Comparison of ENCODE assay signal across 26 cellular contexts in genomic region chr22:44955102-44955501, GRCh38. TPM values are rescaled to one million over a fixed set of nuclear protein-coding genes. Genes with fewer than 3 reads are reported as not detected.
DNase-seq lines count a peak whose midpoint lies in the region; ATAC-seq, FAIRE-seq and TF ChIP-seq lines count a peak whose summit lies in the region.
"Had no signal": no experiment of that assay in that cellular context is flagged by ENCODE, and none has a peak within 500 bp of the region (broad histone marks: within the 10 kb centered on the region; RNA-seq: fewer than 3 reads in every experiment).

No MANE protein-coding gene starts in this region.

- TF ChIP-seq EP300 in H1 (IDR thresholded peaks at IDR 0.05; ENCODE audit: borderline replicate concordance in 1 of 2, low read depth in 2 of 2, low read length in 2 of 2): no peak

- no peak overlapping the region for H3K9ac ChIP-seq in H1 (replicated peaks in 1 of 4; ENCODE audit: extremely low read depth in 1 of 4, low read depth in 3 of 4, low read length in 3 of 4)
- H3K9ac ChIP-seq: GM23248 had no signal

- intact Hi-C loops in cardiac septum (cut with DNase I): no loop called here

- ATAC-seq in HG02678 (IDR thresholded peaks at IDR 0.05; ENCODE audit: unreplicated experiment) (peak; percentile 63), HG02763 (IDR thresholded peaks at IDR 0.05; ENCODE audit: unreplicated experiment) (no peak), GM18858 (IDR thresholded peaks at IDR 0.05; ENCODE audit: unreplicated experiment) (no peak)
- ATAC-seq: activated CD8-positive, alpha-beta T cell treated with anti-CD3 and anti-CD28 coated beads, Interleukin-2, amount 10 ng/mL, durations not matched to agents 7 days and 5 days; activated T-cell treated with anti-CD3 and anti-CD28 coated beads, Interleukin-2, amount 50 U/mL, for 4 hours; esophagus mucosa; gastrocnemius medialis had no signal

- CTCF ChIA-PET in H1 (lab: Charles Lee; ENCODE audit: partially characterized antibody): interaction anchor here (0.6 to 5.8 kb wide), 3 partner anchors 14 to 132 kb away, joined by 3 to 36 read pairs (median 4); no protein-coding TSS in a partner anchor

- H2AFZ ChIP-seq in H1 (ENCODE audit: low read length): no peak overlapping the region
- H2AFZ ChIP-seq: GM23248 had no signal

- peaks cover 2 to 11% of the 10 kb centered on the region in 2 experiments for H4K20me1 ChIP-seq in H1 (replicated peaks in 1 of 2; ENCODE audit: control insufficient read depth in 1 of 2, insufficient read depth in 2 of 2, low read length in 2 of 2)

- no peak overlapping the region for H3K4ac ChIP-seq in H1 (replicated peaks; ENCODE audit: insufficient read length, low read depth, low read length)

- no peak overlapping the region for H3K56ac ChIP-seq in H1 (replicated peaks; ENCODE audit: insufficient read length, low read depth, low read length)

- peaks cover 10 to 11% of the 10 kb centered on the region in 2 experiments; a peak in 3 of 4 replicates for H3K9me3 ChIP-seq in H1 (ENCODE audit: insufficient read depth in 2 of 2, low read depth in 1 of 2, low read length in 1 of 2)
- H3K9me3 ChIP-seq: ascending aorta, gastrocnemius medialis, Peyer's patch had no signal

- no peak overlapping the region for H3K23ac ChIP-seq in H1 (ENCODE audit: insufficient read length)

- peak overlapping the region; percentile 65 for H3K18ac ChIP-seq in H1 (ENCODE audit: extremely low read depth, low read length)

- H2BK12ac ChIP-seq in H1 (ENCODE audit: low read depth, low read length): no peak overlapping the region

- peaks cover 0 to 12% (median 6%) of the 10 kb centered on the region in 4 experiments; a peak in 3 of 8 replicates for H3K36me3 ChIP-seq in H1 (ENCODE audit: control insufficient read depth in 2 of 4, insufficient read depth in 4 of 4, low read length in 3 of 4)
- H3K36me3 ChIP-seq: ascending aorta, gastrocnemius medialis, Peyer's patch, upper lobe of left lung had no signal

- H3K4me2 ChIP-seq in H1 (ENCODE audit: insufficient read depth in 1 of 2, low read depth in 2 of 2, low read length in 2 of 2): no peak overlapping the region

- H3K4me1 ChIP-seq in H1 (replicated peaks in 1 of 4; ENCODE audit: control insufficient read depth in 3 of 4, insufficient read depth in 4 of 4, low read length in 3 of 4): peaks cover 3 to 51% (median 29%) of the 10 kb centered on the region in 4 experiments
- H3K4me1 ChIP-seq: ascending aorta, gastrocnemius medialis, Peyer's patch, upper lobe of left lung had no signal

- H3K27ac ChIP-seq in H1 (ENCODE audit: low read depth, low read length): peak overlapping the region; percentile 7; the same call in 1 of the 2 replicates
- H3K27ac ChIP-seq: ascending aorta, gastrocnemius medialis, GM23248, Peyer's patch, upper lobe of left lung had no signal

- H3K79me1 ChIP-seq in H1 (ENCODE audit: low read depth, low read length): peaks cover 5% of the 10 kb centered on the region

- TF ChIP-seq CTCF in GM12865 (IDR thresholded peaks at IDR 0.05; ENCODE audit: insufficient read depth, low read depth, low read length, missing control alignments) (no peak), H1 (IDR thresholded peaks at IDR 0.05; ENCODE audit: control extremely low read depth in 1 of 3, insufficient read depth in 1 of 3, low read depth in 1 of 3, low read length in 3 of 3) (no peak)

- WGBS in H1 (ENCODE audit: extremely low coverage in 1 of 2, insufficient coverage in 1 of 2, insufficient read length in 1 of 2, insufficient replicate concordance in 2 of 2, low coverage in 1 of 2, low lambda C conversion rate in 2 of 2, missing lambda C conversion rate in 1 of 2), 2 experiments: 83% methylated on average over 7 of the region's 8 CpGs; no CpG with 5 or more reads in 1 of the 2 experiments

- 0 out of 2 replicates have a peak overlapping the region, but pooled peaks have one; percentile 40 for H2BK15ac ChIP-seq in H1 (ENCODE audit: low read length)

- H4K91ac ChIP-seq in H1 (replicated peaks; ENCODE audit: insufficient read length, low read length): no peak overlapping the region

- H4K5ac ChIP-seq in H1 (ENCODE audit: insufficient read length, low read depth, low read length): no peak overlapping the region

- peak overlapping the region; percentile 61; the same call in 1 of the 2 replicates for H2AK5ac ChIP-seq in H1 (ENCODE audit: low read depth, low read length)

- peak; percentile 90 for DNase-seq in GM12865 (ENCODE audit: low read depth)
- peak; percentile 23 for DNase-seq in GM19240 (ENCODE audit: insufficient read length, low spot score)
- no peak for DNase-seq in H1 (ENCODE audit: low read depth in 1 of 2, low spot score in 2 of 2)
- no peak for DNase-seq in T-helper 9 cell
- DNase-seq in cardiac septum (ENCODE audit: low spot score): no peak
- DNase-seq: activated B cell treated with CpG ODN at 0.5 μM for 24 hours; activated CD8-positive, alpha-beta T cell treated with anti-CD3 and anti-CD28 coated beads, Interleukin-2, amount 10 ng/mL, durations not matched to agents 7 days and 5 days; activated naive CD4-positive, alpha-beta T cell treated with anti-CD3 and anti-CD28 coated beads, Interleukin-2, amount 50 U/mL, for 16 hours; activated T-cell treated with anti-CD3 and anti-CD28 coated beads, Interleukin-2, amount 50 U/mL, for 4 hours; DMS153; effector CD4-positive, alpha-beta T cell; gastrocnemius medialis; GM23248; mesenchymal stem cell; naive B cell; NCI-H1417 treated with DMSO at 0.1 percent for 48 hours; NCI-H2227 treated with DMSO at 0.1 percent for 48 hours; Peyer's patch; upper lobe of left lung had no signal

- peak overlapping the region; percentile 43; the same call in 1 of the 2 replicates for H2BK20ac ChIP-seq in H1 (ENCODE audit: low read length)

- no peaks in the 10 kb centered on the region for H3K23me2 ChIP-seq in H1 (ENCODE audit: low read depth, low read length)

- H3K4me3 ChIP-seq in GM12865 (ENCODE audit: low read depth, low read length): peak overlapping the region; percentile 43
- no peak overlapping the region for H3K4me3 ChIP-seq in H1 (ENCODE audit: extremely low read depth in 1 of 4, insufficient read depth in 2 of 4, low read depth in 3 of 4, low read length in 4 of 4)
- H3K4me3 ChIP-seq: ascending aorta, gastrocnemius medialis, GM23248, Peyer's patch, upper lobe of left lung had no signal

- H3K27me3 ChIP-seq in H1 (replicated peaks in 1 of 4; ENCODE audit: control insufficient read depth in 3 of 4, extremely low read depth in 1 of 4, insufficient read depth in 3 of 4, low read length in 3 of 4): no peaks in the 10 kb centered on the region
- H3K27me3 ChIP-seq: ascending aorta, Peyer's patch, upper lobe of left lung had no signal

- H4K8ac ChIP-seq in H1 (ENCODE audit: extremely low read depth, insufficient read depth, low read length): 0 out of 2 replicates have a peak overlapping the region, but pooled peaks have one; percentile 37

- no peak overlapping the region for H3K14ac ChIP-seq in H1 (ENCODE audit: insufficient read length)

- no peak for FAIRE-seq in H1 (lab: Jason Lieb, UNC)

- no peak overlapping the region for H2BK120ac ChIP-seq in H1 (replicated peaks; ENCODE audit: low read depth, low read length)

- TF ChIP-seq RAD21 in H1 (IDR thresholded peaks at IDR 0.05 in 1 of 2, conservative IDR thresholded peaks at IDR 0.05 in 1 of 2; ENCODE audit: low read depth in 2 of 2, low read length in 2 of 2): no peak

- peak overlapping the region; percentile 7; the same call in 1 of the 2 replicates for H2BK5ac ChIP-seq in H1 (ENCODE audit: low read depth, low read length)

- TF ChIP-seq POLR2A in H1 (IDR thresholded peaks at IDR 0.05; ENCODE audit: control extremely low read depth in 1 of 2, low read depth in 2 of 2, low read length in 2 of 2): no peak

- peaks cover 0 to 4% of the 10 kb centered on the region in 2 experiments; a peak in 2 of 4 replicates for H3K79me2 ChIP-seq in H1 (ENCODE audit: control insufficient read depth in 1 of 2, insufficient read depth in 2 of 2, low read length in 2 of 2)

- POLR2A ChIA-PET in H1 (lab: Charles Lee; ENCODE audit: partially characterized antibody): interaction anchor here (1.4 to 3.0 kb wide), 6 partner anchors 11 to 126 kb away, joined by 3 to 13 read pairs (median 8); no protein-coding TSS in a partner anchor

TF ChIP-seq in H1, 55 proteins besides CTCF, POLR2A, EP300 and RAD21 (continues in another document):
- TF ChIP-seq CTBP2 (IDR thresholded peaks at IDR 0.05; ENCODE audit: borderline replicate concordance, insufficient read depth, insufficient read length, low read length): no peak
- no peak for TF ChIP-seq MAFK (IDR thresholded peaks at IDR 0.05; ENCODE audit: low read depth, low read length)
- TF ChIP-seq TEAD4 (IDR thresholded peaks at IDR 0.05; ENCODE audit: low read depth, low read length): no peak
- no peak for TF ChIP-seq JUND (IDR thresholded peaks at IDR 0.05; ENCODE audit: low read length)
- TF ChIP-seq TAF1 (IDR thresholded peaks at IDR 0.05; ENCODE audit: low read depth, low read length): no peak
- no peak for TF ChIP-seq FOSL1 (IDR thresholded peaks at IDR 0.05; ENCODE audit: insufficient read depth, low read depth, low read length)
- no peak for TF ChIP-seq TBP (IDR thresholded peaks at IDR 0.05; ENCODE audit: low read depth, low read length)
- no peak for TF ChIP-seq SIX5 (IDR thresholded peaks at IDR 0.05; ENCODE audit: low read depth, low read length)
- no peak for TF ChIP-seq KDM4A (IDR thresholded peaks at IDR 0.05; ENCODE audit: low read depth, low read length, severe bottlenecking)
- no peak for TF ChIP-seq USF2 (IDR thresholded peaks at IDR 0.05; ENCODE audit: low read length)
- TF ChIP-seq SRF (IDR thresholded peaks at IDR 0.05; ENCODE audit: low read depth, low read length): no peak
- TF ChIP-seq RFX5 (IDR thresholded peaks at IDR 0.05; ENCODE audit: borderline replicate concordance, low read depth, low read length): no peak
- TF ChIP-seq TCF12 (IDR thresholded peaks at IDR 0.05; ENCODE audit: low read depth, low read length): no peak

RNA-seq across cellular contexts. Expression of gene PHF21B, which starts 54.7 kb away (rescaled TPM):
- 57.2 and 68.1 TPM in 2 replicates for total RNA-seq in H1 (2021; fragmentation: NEBNext Ultra II Directional; extraction: Animal tissue kit (Norgen Biotek cat#: 25700))
- polyA plus RNA-seq in H1 (2011; rRNA removed): 19.3 and 24.7 TPM in 2 replicates
- 25.0 TPM for polyA plus RNA-seq in H1 (2011; cell fraction: cytosol; rRNA removed)
- polyA plus RNA-seq in H1 (2011; cell fraction: nucleus; rRNA removed): 90.7 TPM
- polyA plus RNA-seq in H1 (2012, experiment 1 of 2): 21.1 to 32.7 TPM (median 27.9 TPM) in 4 replicates
- polyA plus RNA-seq in H1 (2012, experiment 2 of 2): 6.5 TPM
- 18.8 TPM for polyA plus RNA-seq in H1 (2013, experiment 1 of 2)
- 14.5 TPM for polyA plus RNA-seq in H1 (2013, experiment 2 of 2)
- polyA minus RNA-seq in H1 (2011; rRNA and poly(A)+ RNA removed): 41.2 and 52.3 TPM in 2 replicates
- polyA minus RNA-seq in H1 (2011; cell fraction: cytosol; rRNA and poly(A)+ RNA removed): 47.8 TPM
- polyA minus RNA-seq in H1 (2011; cell fraction: nucleus; rRNA and poly(A)+ RNA removed): 135 TPM
- 0.67 TPM for total RNA-seq in cardiac septum
- total RNA-seq: activated B cell treated with CpG ODN at 0.5 μM for 24 hours, ascending aorta, esophagus mucosa, GM23248, M059J, Peyer's patch had no signal
- polyA plus RNA-seq: CD14-positive monocyte, GM23248 had no signal

Comparison
In these comparisons a context has a peak if more than half of its experiments do, and no peak if none do; other contexts are left out.
1. DNase-seq: peak in GM12865 (single experiment) and GM19240 (single experiment); none in H1 (0 of 2), T-helper 9 cell (single experiment) and cardiac septum (single experiment).
2. RNA of gene PHF21B, which starts 54.7 kb away (total RNA-seq): 57.2 to 68.1 TPM in H1; 0.67 TPM in cardiac septum (single experiment); every median in the first group is over 10 times any median in the second.